19 cellular contexts compared by ENCODE assay signal in genomic region chr15:44246521-44247268, GRCh38. TPM values are rescaled to one million over a fixed set of nuclear protein-coding genes. Genes with fewer than 3 reads are reported as not detected.
A peak's percentile ranks its signal among the peaks of the same experiment; 100 is the strongest.
DNase-seq lines count a peak whose midpoint lies in the region; ATAC-seq, FAIRE-seq and TF ChIP-seq lines count a peak whose summit lies in the region.
"Had no signal": no experiment of that assay in that cellular context is flagged by ENCODE, and none has a peak within 500 bp of the region (broad histone marks: within the 10 kb centered on the region; RNA-seq: fewer than 3 reads in every experiment).

No MANE protein-coding gene starts in this region.

- H3K27me3 ChIP-seq in gastrocnemius medialis, result no peaks in the 10 kb centered on the region
- H3K27me3 ChIP-seq: BE2C had no signal

- TF ChIP-seq CTCF in gastrocnemius medialis (IDR thresholded peaks at IDR 0.05 in 4 of 5, conservative IDR thresholded peaks at IDR 0.05 in 1 of 5), result no peak

- in situ Hi-C loops in gastrocnemius medialis (cut with MboI; ENCODE audit: low sequenced_read_pairs in 4 of 4), result no loop called here

- intact Hi-C loops in gastrocnemius medialis (cut with DNase I; ENCODE audit: low total_unique reads), result no loop called here

- no peaks in the 10 kb centered on the region for H3K4me1 ChIP-seq in gastrocnemius medialis
- H3K4me1 ChIP-seq: BE2C had no signal

- no peak for TF ChIP-seq POLR2A in gastrocnemius medialis (IDR thresholded peaks at IDR 0.05)

- H3K36me3 ChIP-seq in gastrocnemius medialis, result no peaks in the 10 kb centered on the region
- H3K36me3 ChIP-seq: BE2C had no signal

- H3K9me3 ChIP-seq in gastrocnemius medialis, result no peaks in the 10 kb centered on the region
- H3K9me3 ChIP-seq: BE2C had no signal

- DNase-seq in NCI-H146 treated with DMSO at 0.1 percent for 48 hours (lab: John Stamatoyannopoulos, UW; ENCODE audit: unreplicated experiment) (peak; percentile 59), inferior parietal cortex (ENCODE audit: extremely low spot score) (peak; percentile 70), superior temporal gyrus (ENCODE audit: extremely low spot score) (peak; percentile 92), urothelium cell line (ENCODE audit: low spot score) (no peak), gastrocnemius medialis (no peak)
- DNase-seq: BE2C; CD4-positive, alpha-beta T cell; DMS79; GM23248; KBM-7; MV-4-11; NCI-H1417 treated with DMSO at 0.1 percent for 48 hours; NCI-H2029 treated with DMSO at 0.1 percent for 48 hours; NCI-H510A treated with DMSO at 0.1 percent for 48 hours; Right ventricle myocardium superior had no signal

- H3K4me3 ChIP-seq in gastrocnemius medialis, result no peak overlapping the region
- H3K4me3 ChIP-seq: GM23248 had no signal

- FAIRE-seq in urothelium cell line (lab: Jason Lieb, UNC), result no peak
- FAIRE-seq: RCC 7860 had no signal

- H3K27ac ChIP-seq in angular gyrus (ENCODE audit: low read depth, low read length) (peak overlapping the region; percentile 75), gastrocnemius medialis (no peak overlapping the region)
- H3K27ac ChIP-seq: GM23248 had no signal

- ATAC-seq in GM21390 (IDR thresholded peaks at IDR 0.05; ENCODE audit: unreplicated experiment) (no peak), gastrocnemius medialis (no peak)
- ATAC-seq: HCT116 had no signal

RNA-seq across cellular contexts. Expression of gene GOLM2, which starts 41.8 kb away (rescaled TPM):
- total RNA-seq in gastrocnemius medialis, result 10 to 100 TPM; 28.4 to 35.4 (median 32.1) TPM

RNA-seq across cellular contexts. Expression of gene FRMD5, which starts 51.6 kb away (rescaled TPM):
- total RNA-seq in gastrocnemius medialis, result under 1 TPM in 1 of 4 donors, not detected in 3; 0.04 TPM
- total RNA-seq: CD4-positive, alpha-beta T cell had no signal

Comparison
In these comparisons a context has a peak if more than half of its experiments do, and no peak if none do; other contexts are left out.
1. DNase-seq: peak in NCI-H146 treated with DMSO at 0.1 percent for 48 hours (single experiment), inferior parietal cortex (single experiment) and superior temporal gyrus (single experiment); none in urothelium cell line (single experiment) and gastrocnemius medialis (0 of 2).